In genomic region chr10:59175538-59176240, GRCh38 we compare ENCODE assay signal across 10 cellular contexts. TPM values are rescaled to one million over a fixed set of nuclear protein-coding genes. Genes with fewer than 3 reads are reported as not detected.
A peak's percentile ranks its signal among the peaks of the same experiment; 100 is the strongest.
DNase-seq lines count a peak whose midpoint lies in the region; ATAC-seq, FAIRE-seq and TF ChIP-seq lines count a peak whose summit lies in the region.
"Had no signal": no experiment of that assay in that cellular context is flagged by ENCODE, and none has a peak within 500 bp of the region (broad histone marks: within the 10 kb centered on the region; RNA-seq: fewer than 3 reads in every experiment).

No MANE protein-coding gene starts in this region.

- no peak for FAIRE-seq in A549 (lab: Jason Lieb, UNC)
- FAIRE-seq: G401.6 had no signal

- ATAC-seq in A549: peak; percentile 56 to 72
- no peak for ATAC-seq in HG03139 (IDR thresholded peaks at IDR 0.05; ENCODE audit: unreplicated experiment)
- ATAC-seq in HG03196 (IDR thresholded peaks at IDR 0.05; ENCODE audit: unreplicated experiment): no peak

- H3K27me3 ChIP-seq in colonic mucosa: peaks cover 17% of the 10 kb centered on the region

- 23% methylated on average over 17 of the region's 26 CpGs for WGBS in A549 (ENCODE audit: missing lambda C conversion rate)

- TF ChIP-seq CTCF in A549 (IDR thresholded peaks at IDR 0.05): no peak
- TF ChIP-seq CTCF in colonic mucosa (IDR thresholded peaks at IDR 0.05): no peak

- POLR2A ChIA-PET in A549 (lab: Yijun Ruan, JAX): no interaction called here

- no peak overlapping the region for H3K9ac ChIP-seq in colonic mucosa (ENCODE audit: low read depth in 2 of 2, low read length in 2 of 2)

- H3K4me1 ChIP-seq in A549 (peaks cover 5% of the 10 kb centered on the region; the same call in 2 of the 3 replicates), colonic mucosa (no peaks in the 10 kb centered on the region)

- DNase-seq in A549 (ENCODE audit: low read depth in 1 of 2, low spot score in 1 of 2) (peak; percentile 8 to 13), HuH-7.5 (ENCODE audit: low spot score) (peak; percentile 20), colonic mucosa (no peak), myocyte (ENCODE audit: low read depth) (peak; percentile 12), T-helper 9 cell (no peak)
- DNase-seq in activated CD8-positive, alpha-beta memory T cell treated with anti-CD3 and anti-CD28 coated beads, Interleukin-2, amount 50 U/mL, for 48 hours: no peak

- no peak for TF ChIP-seq RAD21 in A549 (conservative IDR thresholded peaks at IDR 0.05 in 1 of 2, IDR thresholded peaks at IDR 0.05 in 1 of 2)

- no peaks in the 10 kb centered on the region for H3K36me3 ChIP-seq in colonic mucosa

- CTCF ChIA-PET in A549 (lab: Yijun Ruan, JAX): interaction anchor here (1.0 to 1.5 kb wide), 2 partner anchors 11 to 223 kb away, joined by 3 to 5 read pairs; no protein-coding TSS in a partner anchor

- peak overlapping the region; percentile 75 for H3K4me2 ChIP-seq in A549

- TF ChIP-seq EP300 in A549 (IDR thresholded peaks at IDR 0.05): no peak

- intact Hi-C loops in colonic mucosa (cut with DNase I): no loop called here

- H3K27ac ChIP-seq in A549: peak overlapping the region; percentile 51 to 65; a peak in 5 of 6 replicates
- H3K27ac ChIP-seq in colonic mucosa: no peak overlapping the region

- H3K9me3 ChIP-seq in A549 (no peaks in the 10 kb centered on the region), colonic mucosa (no peaks in the 10 kb centered on the region)

- H3K4me3 ChIP-seq in A549: peak overlapping the region; percentile 50
- peak overlapping the region; percentile 27 for H3K4me3 ChIP-seq in colonic mucosa

- no peak for TF ChIP-seq POLR2A in A549 (IDR thresholded peaks at IDR 0.05; ENCODE audit: low read length)

TF ChIP-seq in A549, 52 proteins besides CTCF, POLR2A, EP300 and RAD21:
- no peak for TF ChIP-seq KDM5A (IDR thresholded peaks at IDR 0.05)
- TF ChIP-seq RNF2 (IDR thresholded peaks at IDR 0.05; ENCODE audit: borderline replicate concordance, low read depth): 0 out of 2 replicates have a peak, but pooled peaks have one; percentile 26

RNA-seq across cellular contexts. Expression of gene PHYHIPL, which starts 0.8 kb away (rescaled TPM):
- polyA plus RNA-seq in A549 (2011; rRNA removed) (0.82 and 0.97 TPM in 2 replicates), A549 (2017; fragmentation: RNase III; extraction: RNeasy Plus Mini Kit Qiagen cat#74134 plus additional on column Dnase treatment) (0.30 to 0.88 TPM (median 0.35 TPM) in 3 replicates)
- 0.08 and 0.14 TPM in 2 replicates for polyA plus RNA-seq in A549 (2012; cell fraction: cytosol; rRNA removed)
- polyA plus RNA-seq in A549 (2012; cell fraction: nucleus; rRNA removed): 0.07 and 0.13 TPM in 2 replicates
- polyA minus RNA-seq in A549 (2011; rRNA and poly(A)+ RNA removed): 0.19 and 0.29 TPM in 2 replicates
- total RNA-seq in colonic mucosa (under 1 TPM in 1 of 2 donors, not detected in 1; 0.30 TPM), myocyte (not detected in 2 replicates)
- polyA plus RNA-seq in myocyte (2012): 0.08 TPM
- total RNA-seq: T-helper 2 cell treated with Interferon-gamma antibody and Interleukin-4, amounts not matched to agents 100 ng/mL and 5 ng/mL, for 36 hours had no signal

Comparison
In these comparisons a context has a peak if more than half of its experiments do, and no peak if none do; other contexts are left out.
1. ATAC-seq: peak in A549 (2 of 2); none in HG03139 (single experiment) and HG03196 (single experiment).
2. DNase-seq: peak in A549 (2 of 2), HuH-7.5 (single experiment) and myocyte (single experiment); none in colonic mucosa (single experiment), activated CD8-positive, alpha-beta memory T cell treated with anti-CD3 and anti-CD28 coated beads, Interleukin-2, amount 50 U/mL, for 48 hours (single experiment) and T-helper 9 cell (single experiment).